ENCODE assay signal across 1 cellular context in the genomic region with DNA sequence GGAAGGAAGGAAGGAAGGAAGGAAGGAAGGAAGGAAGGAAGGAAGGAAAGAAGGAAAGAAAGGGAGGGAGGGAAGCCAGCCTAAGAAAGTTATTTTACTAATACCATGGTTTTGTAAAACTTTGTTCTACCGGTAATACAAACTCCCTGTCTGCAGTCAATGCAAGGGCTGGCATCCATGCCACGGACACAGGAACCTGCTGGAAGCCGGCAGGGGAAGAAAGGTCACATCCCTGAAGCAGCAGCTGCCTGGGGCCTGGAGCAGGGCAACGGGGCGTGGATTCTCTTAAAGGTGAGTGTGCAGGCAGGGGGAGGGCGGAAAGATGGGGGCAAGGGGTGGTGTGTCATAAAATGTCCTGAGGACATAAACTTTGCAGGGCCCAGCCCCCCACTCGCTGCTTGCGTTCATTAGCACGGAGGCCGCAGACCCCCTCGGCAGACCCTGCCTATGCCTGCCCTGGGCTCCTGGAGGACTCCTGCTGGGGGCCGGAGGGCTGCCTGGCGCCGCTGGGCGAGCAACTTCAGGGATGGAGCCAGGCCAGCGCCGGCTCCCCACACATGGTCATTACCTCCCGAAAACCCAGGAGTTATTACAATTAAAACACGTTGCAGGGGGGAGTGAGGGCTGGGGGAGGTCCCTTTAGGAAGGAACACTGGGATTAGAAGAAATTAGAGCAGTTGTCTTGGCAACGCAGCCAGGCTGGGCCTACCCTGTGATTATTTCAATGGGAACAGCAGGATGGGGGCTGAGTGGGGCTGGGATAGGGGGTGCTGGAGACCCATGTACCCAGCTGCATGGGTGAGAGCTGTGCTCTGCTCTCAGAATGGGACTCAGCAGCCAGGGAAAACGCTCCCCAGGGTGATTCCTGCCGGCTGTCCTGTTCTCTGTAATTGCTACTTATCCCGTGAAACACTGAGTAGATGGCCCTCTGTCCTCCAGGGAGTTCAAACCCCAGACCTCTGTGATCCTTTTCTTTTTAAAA.
TF ChIP-seq lines count a peak whose summit lies in the region.

No MANE protein-coding gene starts in this region.

TF ChIP-seq in GM23338, 12 proteins besides CTCF, POLR2A, EP300 and RAD21:
- TF ChIP-seq ZNF331 (CRISPR knock-in tag; IDR thresholded peaks at IDR 0.05; ENCODE audit: low read depth) (no peak), NANOG (IDR thresholded peaks at IDR 0.05; ENCODE audit: borderline replicate concordance) (no peak), CREB1 (CRISPR knock-in tag; IDR thresholded peaks at IDR 0.05; ENCODE audit: low read depth) (no peak), EZH2phosphoT487 (IDR thresholded peaks at IDR 0.05; ENCODE audit: unreplicated experiment) (no peak), JUNB (IDR thresholded peaks at IDR 0.05; ENCODE audit: unreplicated experiment) (no peak), EZH2 (IDR thresholded peaks at IDR 0.05; ENCODE audit: low read depth, unreplicated experiment) (no peak), ZNF114 (CRISPR knock-in tag; IDR thresholded peaks at IDR 0.05) (no peak), POLR2AphosphoS5 (IDR thresholded peaks at IDR 0.05; ENCODE audit: low read depth) (no peak), STAT1 (IDR thresholded peaks at IDR 0.05; ENCODE audit: unreplicated experiment) (no peak)
- TF ChIP-seq, protein P1, sequence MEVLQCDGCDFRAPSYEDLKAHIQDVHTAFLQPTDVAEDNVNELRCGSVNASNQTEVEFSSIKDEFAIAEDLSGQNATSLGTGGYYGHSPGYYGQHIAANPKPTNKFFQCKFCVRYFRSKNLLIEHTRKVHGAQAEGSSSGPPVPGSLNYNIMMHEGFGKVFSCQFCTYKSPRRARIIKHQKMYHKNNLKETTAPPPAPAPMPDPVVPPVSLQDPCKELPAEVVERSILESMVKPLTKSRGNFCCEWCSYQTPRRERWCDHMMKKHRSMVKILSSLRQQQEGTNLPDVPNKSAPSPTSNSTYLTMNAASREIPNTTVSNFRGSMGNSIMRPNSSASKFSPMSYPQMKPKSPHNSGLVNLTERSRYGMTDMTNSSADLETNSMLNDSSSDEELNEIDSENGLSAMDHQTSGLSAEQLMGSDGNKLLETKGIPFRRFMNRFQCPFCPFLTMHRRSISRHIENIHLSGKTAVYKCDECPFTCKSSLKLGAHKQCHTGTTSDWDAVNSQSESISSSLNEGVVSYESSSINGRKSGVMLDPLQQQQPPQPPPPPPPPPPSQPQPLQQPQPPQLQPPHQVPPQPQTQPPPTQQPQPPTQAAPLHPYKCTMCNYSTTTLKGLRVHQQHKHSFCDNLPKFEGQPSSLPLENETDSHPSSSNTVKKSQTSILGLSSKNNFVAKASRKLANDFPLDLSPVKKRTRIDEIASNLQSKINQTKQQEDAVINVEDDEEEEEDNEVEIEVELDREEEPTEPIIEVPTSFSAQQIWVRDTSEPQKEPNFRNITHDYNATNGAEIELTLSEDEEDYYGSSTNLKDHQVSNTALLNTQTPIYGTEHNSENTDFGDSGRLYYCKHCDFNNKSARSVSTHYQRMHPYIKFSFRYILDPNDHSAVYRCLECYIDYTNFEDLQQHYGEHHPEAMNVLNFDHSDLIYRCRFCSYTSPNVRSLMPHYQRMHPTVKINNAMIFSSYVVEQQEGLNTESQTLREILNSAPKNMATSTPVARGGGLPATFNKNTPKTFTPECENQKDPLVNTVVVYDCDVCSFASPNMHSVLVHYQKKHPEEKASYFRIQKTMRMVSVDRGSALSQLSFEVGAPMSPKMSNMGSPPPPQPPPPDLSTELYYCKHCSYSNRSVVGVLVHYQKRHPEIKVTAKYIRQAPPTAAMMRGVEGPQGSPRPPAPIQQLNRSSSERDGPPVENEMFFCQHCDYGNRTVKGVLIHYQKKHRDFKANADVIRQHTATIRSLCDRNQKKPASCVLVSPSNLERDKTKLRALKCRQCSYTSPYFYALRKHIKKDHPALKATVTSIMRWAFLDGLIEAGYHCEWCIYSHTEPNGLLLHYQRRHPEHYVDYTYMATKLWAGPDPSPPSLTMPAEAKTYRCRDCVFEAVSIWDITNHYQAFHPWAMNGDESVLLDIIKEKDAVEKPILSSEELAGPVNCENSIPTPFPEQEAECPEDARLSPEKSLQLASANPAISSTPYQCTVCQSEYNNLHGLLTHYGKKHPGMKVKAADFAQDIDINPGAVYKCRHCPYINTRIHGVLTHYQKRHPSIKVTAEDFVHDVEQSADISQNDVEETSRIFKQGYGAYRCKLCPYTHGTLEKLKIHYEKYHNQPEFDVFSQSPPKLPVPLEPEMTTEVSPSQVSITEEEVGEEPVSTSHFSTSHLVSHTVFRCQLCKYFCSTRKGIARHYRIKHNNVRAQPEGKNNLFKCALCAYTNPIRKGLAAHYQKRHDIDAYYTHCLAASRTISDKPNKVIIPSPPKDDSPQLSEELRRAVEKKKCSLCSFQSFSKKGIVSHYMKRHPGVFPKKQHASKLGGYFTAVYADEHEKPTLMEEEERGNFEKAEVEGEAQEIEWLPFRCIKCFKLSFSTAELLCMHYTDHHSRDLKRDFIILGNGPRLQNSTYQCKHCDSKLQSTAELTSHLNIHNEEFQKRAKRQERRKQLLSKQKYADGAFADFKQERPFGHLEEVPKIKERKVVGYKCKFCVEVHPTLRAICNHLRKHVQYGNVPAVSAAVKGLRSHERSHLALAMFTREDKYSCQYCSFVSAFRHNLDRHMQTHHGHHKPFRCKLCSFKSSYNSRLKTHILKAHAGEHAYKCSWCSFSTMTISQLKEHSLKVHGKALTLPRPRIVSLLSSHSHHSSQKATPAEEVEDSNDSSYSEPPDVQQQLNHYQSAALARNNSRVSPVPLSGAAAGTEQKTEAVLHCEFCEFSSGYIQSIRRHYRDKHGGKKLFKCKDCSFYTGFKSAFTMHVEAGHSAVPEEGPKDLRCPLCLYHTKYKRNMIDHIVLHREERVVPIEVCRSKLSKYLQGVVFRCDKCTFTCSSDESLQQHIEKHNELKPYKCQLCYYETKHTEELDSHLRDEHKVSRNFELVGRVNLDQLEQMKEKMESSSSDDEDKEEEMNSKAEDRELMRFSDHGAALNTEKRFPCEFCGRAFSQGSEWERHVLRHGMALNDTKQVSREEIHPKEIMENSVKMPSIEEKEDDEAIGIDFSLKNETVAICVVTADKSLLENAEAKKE (CRISPR knock-in tag; IDR thresholded peaks at IDR 0.05) = no peak
- TF ChIP-seq, protein P2, sequence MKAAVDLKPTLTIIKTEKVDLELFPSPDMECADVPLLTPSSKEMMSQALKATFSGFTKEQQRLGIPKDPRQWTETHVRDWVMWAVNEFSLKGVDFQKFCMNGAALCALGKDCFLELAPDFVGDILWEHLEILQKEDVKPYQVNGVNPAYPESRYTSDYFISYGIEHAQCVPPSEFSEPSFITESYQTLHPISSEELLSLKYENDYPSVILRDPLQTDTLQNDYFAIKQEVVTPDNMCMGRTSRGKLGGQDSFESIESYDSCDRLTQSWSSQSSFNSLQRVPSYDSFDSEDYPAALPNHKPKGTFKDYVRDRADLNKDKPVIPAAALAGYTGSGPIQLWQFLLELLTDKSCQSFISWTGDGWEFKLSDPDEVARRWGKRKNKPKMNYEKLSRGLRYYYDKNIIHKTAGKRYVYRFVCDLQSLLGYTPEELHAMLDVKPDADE (IDR thresholded peaks at IDR 0.05) = no peak
TF ChIP-seq in GM23338: peak in this region for 0.
